13 cellular contexts compared by ENCODE assay signal in genomic region chr11:65482306-65482850, GRCh38. TPM values are rescaled to one million over a fixed set of nuclear protein-coding genes. Genes with fewer than 3 reads are reported as not detected.
A peak's percentile ranks its signal among the peaks of the same experiment; 100 is the strongest.
DNase-seq lines count a peak whose midpoint lies in the region; ATAC-seq and TF ChIP-seq lines count a peak whose summit lies in the region.
"Had no signal": no experiment of that assay in that cellular context is flagged by ENCODE, and none has a peak within 500 bp of the region (broad histone marks: within the 10 kb centered on the region; RNA-seq: fewer than 3 reads in every experiment).

No MANE protein-coding gene starts in this region.

- ATAC-seq in left cardiac atrium = no peak
- ATAC-seq in aorta (ENCODE audit: low FRiP score) = no peak
- ATAC-seq in GM21717 (IDR thresholded peaks at IDR 0.05; ENCODE audit: unreplicated experiment) = no peak
- ATAC-seq: activated T-cell treated with anti-CD3 and anti-CD28 coated beads, Interleukin-2, amount 50 U/mL, for 72 hours had no signal

- H3K36me3 ChIP-seq in right atrium auricular region = no peaks in the 10 kb centered on the region
- no peaks in the 10 kb centered on the region for H3K36me3 ChIP-seq in osteoblast (ENCODE audit: insufficient read depth, low read length)
- no peaks in the 10 kb centered on the region for H3K36me3 ChIP-seq in aorta (ENCODE audit: control insufficient read depth in 1 of 2, insufficient read depth in 2 of 2, low read length in 1 of 2)

- intact Hi-C loops in left cardiac atrium (cut with DNase I) (no loop called here), dorsolateral prefrontal cortex (cut with DNase I) (no loop called here), aorta (cut with DNase I) (no loop called here)

- H3K27me3 ChIP-seq in right atrium auricular region (no peaks in the 10 kb centered on the region), dorsolateral prefrontal cortex (no peaks in the 10 kb centered on the region), osteoblast (ENCODE audit: insufficient read depth, low read length) (no peaks in the 10 kb centered on the region), aorta (ENCODE audit: control insufficient read depth in 1 of 2, insufficient read depth in 2 of 2, low read length in 1 of 2) (no peaks in the 10 kb centered on the region)

- H4K20me1 ChIP-seq in osteoblast (ENCODE audit: insufficient read depth, low read length) = no peaks in the 10 kb centered on the region

- no peak overlapping the region for H2AFZ ChIP-seq in osteoblast (ENCODE audit: low read length)

- peak; percentile 3 for DNase-seq in left cardiac atrium
- DNase-seq in right atrium auricular region (ENCODE audit: low spot score) = no peak
- DNase-seq in dorsolateral prefrontal cortex = peak in 1 of 10 donors; percentile 22
- no peak for DNase-seq in osteoblast (ENCODE audit: insufficient read length, low spot score, missing footprints)
- peak; percentile 21 to 22 for DNase-seq in aorta
- no peak for DNase-seq in NCI-H1694 (lab: John Stamatoyannopoulos, UW)
- DNase-seq in NCI-H1417 treated with DMSO at 0.1 percent for 48 hours (lab: John Stamatoyannopoulos, UW) = no peak
- DNase-seq: activated CD4-positive, alpha-beta T cell treated with anti-CD3 and anti-CD28 coated beads, Interleukin-2, amount 10 ng/mL, durations not matched to agents 7 days and 5 days; activated T-cell treated with anti-CD3 and anti-CD28 coated beads, Interleukin-2, amount 50 U/mL, for 72 hours; effector memory CD4-positive, alpha-beta T cell; GDM1; stimulated activated CD4-positive, alpha-beta T cell treated with anti-CD3 and anti-CD28 coated beads, Interleukin-4, amount 100 ng/mL, for 1 hour had no signal

- H3K4me1 ChIP-seq in right atrium auricular region = peaks cover 0 to 75% of the 10 kb centered on the region in 2 donors
- peaks cover 59% of the 10 kb centered on the region for H3K4me1 ChIP-seq in osteoblast (ENCODE audit: insufficient read depth, low read length)
- no peaks in the 10 kb centered on the region for H3K4me1 ChIP-seq in aorta (ENCODE audit: control insufficient read depth in 1 of 2, insufficient read depth in 2 of 2, low read length in 2 of 2)

- 96 to 97% methylated on average over 2 of the region's 2 CpGs for WGBS in aorta, 2 donors

- no peak for TF ChIP-seq CTCF in right atrium auricular region (IDR thresholded peaks at IDR 0.05)
- TF ChIP-seq CTCF in dorsolateral prefrontal cortex (IDR thresholded peaks at IDR 0.05 in 54 of 56, conservative IDR thresholded peaks at IDR 0.05 in 2 of 56; ENCODE audit: low read depth in 1 of 56, partially characterized antibody in 56 of 56) = no peak
- no peak for TF ChIP-seq CTCF in osteoblast (IDR thresholded peaks at IDR 0.05; ENCODE audit: extremely low read depth, low read depth, low read length)

- H3K9me3 ChIP-seq in right atrium auricular region = no peaks in the 10 kb centered on the region
- no peaks in the 10 kb centered on the region for H3K9me3 ChIP-seq in osteoblast (ENCODE audit: low read depth, low read length)
- H3K9me3 ChIP-seq in aorta (ENCODE audit: control insufficient read depth, low read length) = no peaks in the 10 kb centered on the region

- H3K27ac ChIP-seq in right atrium auricular region (peak overlapping the region in 1 of 2 donors; percentile 99), dorsolateral prefrontal cortex (peak overlapping the region; percentile 44 to 100 (median 100)), osteoblast (ENCODE audit: low read depth, low read length) (peak overlapping the region; percentile 89), aorta (ENCODE audit: low read depth in 1 of 2, low read length in 2 of 2) (peak overlapping the region in 1 of 2 donors; percentile 37)

- H3K4me2 ChIP-seq in osteoblast (ENCODE audit: insufficient read depth, low read length) = no peak overlapping the region

- peaks cover 44% of the 10 kb centered on the region for H3K79me2 ChIP-seq in osteoblast (ENCODE audit: insufficient read depth, low read length)

- no peak overlapping the region for H3K4me3 ChIP-seq in right atrium auricular region
- peak overlapping the region in 1 of 59 donors; percentile 46 for H3K4me3 ChIP-seq in dorsolateral prefrontal cortex
- no peak overlapping the region for H3K4me3 ChIP-seq in osteoblast (ENCODE audit: insufficient read depth, low read length)
- no peak overlapping the region for H3K4me3 ChIP-seq in aorta (ENCODE audit: low read length in 2 of 2)

RNA-seq across cellular contexts. Expression of gene MALAT1, which starts 16.5 kb away (rescaled TPM):
- total RNA-seq in left cardiac atrium (1,000 to 10,000 TPM; 4,098 to 7,342 TPM), right atrium auricular region (1,000 to 10,000 TPM; 2,120 to 2,577 TPM), dorsolateral prefrontal cortex (over 10,000 TPM in 119 of 120 experiments, 1,000 to 10,000 TPM in 1; 7,808 to 28,438 (median 16,246) TPM), osteoblast (19,002 and 21,612 TPM in 2 replicates), aorta (over 10,000 TPM; 16,103 to 18,225 TPM)
- polyA plus RNA-seq in aorta = 100 to 1,000 TPM; 228 to 370 TPM

RNA-seq across cellular contexts. Expression of gene SCYL1, which starts 42.5 kb away (rescaled TPM):
- total RNA-seq in left cardiac atrium (10 to 100 TPM; 51.5 to 67.3 TPM), right atrium auricular region (10 to 100 TPM; 71.8 to 89.7 TPM), dorsolateral prefrontal cortex (100 to 1,000 TPM in 34 of 120 experiments, 10 to 100 TPM in 86; 71.5 to 120 (median 93.9) TPM), osteoblast (109 and 115 TPM in 2 replicates), aorta (10 to 100 TPM; 74.0 to 74.4 TPM)
- 10 to 100 TPM; 31.3 to 98.9 TPM for polyA plus RNA-seq in aorta

RNA-seq across cellular contexts. Expression of gene NEAT1, which starts 59.8 kb away (rescaled TPM):
- total RNA-seq in left cardiac atrium (100 to 1,000 TPM; 405 to 657 TPM), right atrium auricular region (10 to 100 TPM; 43.7 to 52.5 TPM), dorsolateral prefrontal cortex (1,000 to 10,000 TPM in 5 of 120 experiments, 100 to 1,000 TPM in 115; 106 to 1,508 (median 405) TPM), osteoblast (818 and 1,122 TPM in 2 replicates), aorta (1,000 to 10,000 TPM; 1,566 to 1,734 TPM)
- polyA plus RNA-seq in aorta = 1,000 to 10,000 TPM in 1 of 2 donors, 100 to 1,000 TPM in 1; 239 to 1,307 TPM

Comparison
In these comparisons a context has a peak if more than half of its experiments do, and no peak if none do; other contexts are left out.
1. DNase-seq: peak in left cardiac atrium (single experiment) and aorta (2 of 2); none in right atrium auricular region (single experiment), osteoblast (single experiment), NCI-H1694 (single experiment) and NCI-H1417 treated with DMSO at 0.1 percent for 48 hours (single experiment).